19 cellular contexts compared by ENCODE assay signal in genomic region chr1:204841316-204841715, GRCh38. TPM values are rescaled to one million over a fixed set of nuclear protein-coding genes. Genes with fewer than 3 reads are reported as not detected.
DNase-seq lines count a peak whose midpoint lies in the region; ATAC-seq and TF ChIP-seq lines count a peak whose summit lies in the region.
"Had no signal": no experiment of that assay in that cellular context is flagged by ENCODE, and none has a peak within 500 bp of the region (broad histone marks: within the 10 kb centered on the region; RNA-seq: fewer than 3 reads in every experiment).

No MANE protein-coding gene starts in this region.

- intact Hi-C loops in OCI-LY7 (cut with micrococcal nuclease; ENCODE audit: unreplicated experiment) (no loop called here), dorsolateral prefrontal cortex (cut with DNase I) (no loop called here)

- H3K4me1 ChIP-seq in OCI-LY7 (ENCODE audit: insufficient read depth, low read length, poor library complexity, severe bottlenecking) (peaks cover 19% of the 10 kb centered on the region), trophoblast cell (ENCODE audit: control insufficient read depth in 1 of 2, insufficient read depth in 2 of 2, low read length in 2 of 2) (peaks cover 0 to 9% of the 10 kb centered on the region in 2 experiments)

- no peak overlapping the region for H3K23ac ChIP-seq in trophoblast cell (ENCODE audit: low read length)

- H2BK5ac ChIP-seq in trophoblast cell (ENCODE audit: low read depth, low read length, poor library complexity): no peak overlapping the region

- H2AK5ac ChIP-seq in trophoblast cell (ENCODE audit: low read length): no peak overlapping the region

- no peaks in the 10 kb centered on the region for H3K79me2 ChIP-seq in OCI-LY7 (ENCODE audit: insufficient read depth, low read depth, low read length)
- no peaks in the 10 kb centered on the region for H3K79me2 ChIP-seq in trophoblast cell (ENCODE audit: control insufficient read depth, insufficient read depth, low read length, poor library complexity)

- H4K12ac ChIP-seq in trophoblast cell (ENCODE audit: low read depth, low read length): no peak overlapping the region

- H3K36me3 ChIP-seq in OCI-LY7 (ENCODE audit: insufficient read depth, low read length) (no peaks in the 10 kb centered on the region), trophoblast cell (ENCODE audit: control insufficient read depth in 1 of 2, insufficient read depth in 2 of 2, low read length in 2 of 2) (no peaks in the 10 kb centered on the region)

- H3K14ac ChIP-seq in trophoblast cell (ENCODE audit: low read length): no peak overlapping the region

- no CpG with 5 or more reads among the region's 1 CpG for WGBS in trophoblast cell (ENCODE audit: extremely low coverage, insufficient coverage, insufficient read length)

- H4K91ac ChIP-seq in trophoblast cell (ENCODE audit: low read depth, low read length): no peak overlapping the region

- H3K4me3 ChIP-seq in OCI-LY7 (ENCODE audit: low read depth, low read length, poor library complexity, severe bottlenecking) (peak overlapping the region; percentile 5), dorsolateral prefrontal cortex (no peak overlapping the region), trophoblast cell (ENCODE audit: low read depth, low read length) (no peak overlapping the region)
- H3K4me3 ChIP-seq: GM12878, GM23338 had no signal

- peak overlapping the region; percentile 17; the same call in 1 of the 2 replicates for H2AFZ ChIP-seq in OCI-LY7 (ENCODE audit: low read length)
- no peak overlapping the region for H2AFZ ChIP-seq in trophoblast cell (ENCODE audit: insufficient read depth, low read length, poor library complexity)
- H2AFZ ChIP-seq: GM23338 had no signal

- TF ChIP-seq CTCF in 22Rv1 (IDR thresholded peaks at IDR 0.05): no peak
- no peak for TF ChIP-seq CTCF in OCI-LY7 (conservative IDR thresholded peaks at IDR 0.05; ENCODE audit: low read length)
- TF ChIP-seq CTCF in dorsolateral prefrontal cortex (IDR thresholded peaks at IDR 0.05 in 54 of 56, conservative IDR thresholded peaks at IDR 0.05 in 2 of 56; ENCODE audit: low read depth in 1 of 56, partially characterized antibody in 56 of 56): no peak
- no peak for TF ChIP-seq CTCF in RWPE1 (conservative IDR thresholded peaks at IDR 0.05; ENCODE audit: low read depth)

- ATAC-seq in GM21423 (IDR thresholded peaks at IDR 0.05; ENCODE audit: unreplicated experiment): no peak
- no peak for ATAC-seq in HG03432 (IDR thresholded peaks at IDR 0.05; ENCODE audit: unreplicated experiment)
- ATAC-seq: GM12878, GM23338 had no signal

- no peaks in the 10 kb centered on the region for H4K20me1 ChIP-seq in OCI-LY7 (ENCODE audit: insufficient read depth, low read length)

- no peaks in the 10 kb centered on the region for H3K79me1 ChIP-seq in trophoblast cell (ENCODE audit: low read length)

- POLR2A ChIA-PET in OCI-LY7 (lab: Charles Lee): interaction anchor here (1.1 to 1.5 kb wide), 2 partner anchors 12 to 40 kb away, joined by 3 to 4 read pairs; no protein-coding TSS in a partner anchor
- POLR2A ChIA-PET in RWPE1 (lab: Yijun Ruan, JAX; ENCODE audit: low non-redundant PET): no interaction called here

- no peak overlapping the region for H2BK12ac ChIP-seq in trophoblast cell (ENCODE audit: low read length)

- no peaks in the 10 kb centered on the region for H3K9me3 ChIP-seq in OCI-LY7 (ENCODE audit: low read length)
- H3K9me3 ChIP-seq in trophoblast cell (ENCODE audit: insufficient read depth, low read depth, low read length): peaks cover 2% of the 10 kb centered on the region

- H3K27me3 ChIP-seq in dorsolateral prefrontal cortex (no peaks in the 10 kb centered on the region), trophoblast cell (ENCODE audit: insufficient read depth, low read length) (no peaks in the 10 kb centered on the region)

- CTCF ChIA-PET in OCI-LY7 (lab: Charles Lee; ENCODE audit: unreplicated experiment) (interaction anchor here (0.8 kb wide), 1 partner anchor 17 kb away, joined by 3 read pairs; no protein-coding TSS in a partner anchor), RWPE1 (lab: Yijun Ruan, JAX) (interaction anchor here (0.6 to 1.7 kb wide), 3 partner anchors 34 to 282 kb away, joined by 3 to 6 read pairs (median 3); no protein-coding TSS in a partner anchor)

- no peak overlapping the region for H4K8ac ChIP-seq in trophoblast cell (ENCODE audit: low read depth, low read length)

- H3K18ac ChIP-seq in trophoblast cell (ENCODE audit: low read length): no peak overlapping the region

- DNase-seq in OCI-LY7 (ENCODE audit: low spot score) (no peak), dorsolateral prefrontal cortex (no peak), trophoblast cell (peak; percentile 66 to 82), NCI-H2196 treated with DMSO at 0.1 percent for 48 hours (lab: John Stamatoyannopoulos, UW; ENCODE audit: unreplicated experiment) (no peak), RWPE1 (ENCODE audit: low spot score) (no peak)
- DNase-seq: 8988T; AML-193; C1 segment of cervical spinal cord; Calu3; CD4-positive, alpha-beta T cell; DMS 273 treated with DMSO at 0.1 percent for 48 hours; H7 had no signal

- no peak overlapping the region for H3K4ac ChIP-seq in trophoblast cell (ENCODE audit: low read depth, low read length)

- H3K27ac ChIP-seq in 22Rv1 (0 out of 2 replicates have a peak overlapping the region, but pooled peaks have one; percentile 37), OCI-LY7 (ENCODE audit: low read depth, low read length, poor library complexity, severe bottlenecking) (peak overlapping the region; percentile 14), dorsolateral prefrontal cortex (peak overlapping the region in 53 of 59 donors; percentile 1 to 97 (median 89)), trophoblast cell (ENCODE audit: low read depth, low read length) (no peak overlapping the region), RWPE1 (no peak overlapping the region)

- no peaks in the 10 kb centered on the region for H3K9me2 ChIP-seq in OCI-LY7 (ENCODE audit: insufficient read depth, low read length)

- no TSS peak for BruUV-seq in OCI-LY7 (replicated peaks; lab: Mats Ljungman, UMichigan)

- H2BK120ac ChIP-seq in trophoblast cell (ENCODE audit: insufficient read depth, low read length, poor library complexity): no peak overlapping the region

- peak overlapping the region; percentile 54 for H3K4me2 ChIP-seq in OCI-LY7 (ENCODE audit: low read length)
- H3K4me2 ChIP-seq in trophoblast cell (ENCODE audit: low read length): no peak overlapping the region
- H3K4me2 ChIP-seq: GM23338 had no signal

- H3K9ac ChIP-seq in trophoblast cell (ENCODE audit: low read length): no peak overlapping the region

RNA-seq across cellular contexts. Expression of gene NFASC, which starts 29.3 kb away (rescaled TPM):
- total RNA-seq in OCI-LY7 (2014; rRNA removed; shearing (Covaris generic)): not detected in 2 replicates
- total RNA-seq in OCI-LY7 (2022): 0.15 TPM in 1 of 2 replicates, not detected in the other
- total RNA-seq in dorsolateral prefrontal cortex: 100 to 1,000 TPM; 229 to 728 (median 364) TPM
- polyA plus RNA-seq in trophoblast cell (2013): 2.3 TPM in 2 replicates
- total RNA-seq: Calu3; CD4-positive, alpha-beta T cell; G401; HT-29 had no signal

Comparison
In these comparisons a context has a peak if more than half of its experiments do, and no peak if none do; other contexts are left out.
1. H3K27ac ChIP-seq: peak in 22Rv1 (single experiment), OCI-LY7 (single experiment) and dorsolateral prefrontal cortex (53 of 59); none in trophoblast cell (single experiment) and RWPE1 (single experiment).
2. DNase-seq: peak in trophoblast cell (2 of 2); none in OCI-LY7 (single experiment), dorsolateral prefrontal cortex (0 of 10), NCI-H2196 treated with DMSO at 0.1 percent for 48 hours (single experiment) and RWPE1 (single experiment).
3. RNA of gene NFASC, which starts 29.3 kb away (total RNA-seq): 229 to 728 TPM in dorsolateral prefrontal cortex; 0.15 TPM in OCI-LY7; every median in the first group is over 100 times any median in the second.